ENCODE assay signal across 13 cellular contexts in the genomic region with DNA sequence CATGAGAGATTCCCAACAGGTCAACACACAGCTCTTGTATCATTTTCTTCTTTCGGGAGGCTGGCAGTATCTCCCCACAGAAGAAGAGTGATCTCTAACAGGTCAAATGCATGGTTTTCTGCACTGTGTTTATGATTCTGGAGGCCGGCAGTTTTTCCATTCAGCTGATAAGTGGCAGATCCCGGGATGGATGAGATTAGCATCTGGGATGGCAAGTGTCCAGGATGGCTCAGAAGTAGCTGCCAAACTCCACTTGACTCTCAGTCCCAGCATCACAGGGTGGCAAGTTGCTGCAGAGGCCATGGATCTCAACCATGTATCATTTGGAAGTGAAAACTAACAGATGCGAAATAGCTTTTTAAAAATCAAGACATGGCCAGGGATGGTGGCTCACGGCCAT.
"Had no signal": no experiment of that assay in that cellular context is flagged by ENCODE, and none has a peak within 500 bp of the region (broad histone marks: within the 10 kb centered on the region; RNA-seq: fewer than 3 reads in every experiment).

No MANE protein-coding gene starts in this region.

- H3K9me3 ChIP-seq: colonic mucosa, left ventricle myocardium inferior, stomach had no signal

- H3K4me3 ChIP-seq: colonic mucosa, left ventricle myocardium inferior, stomach had no signal

- DNase-seq: activated B cell treated with CpG ODN at 0.5 μM for 24 hours; activated CD4-positive, alpha-beta T cell treated with anti-CD3 and anti-CD28 coated beads for 48 hours; activated CD8-positive, alpha-beta memory T cell treated with anti-CD3 and anti-CD28 coated beads, Interleukin-2, amount 50 U/mL, for 4 hours; activated CD8-positive, alpha-beta T cell treated with anti-CD3 and anti-CD28 coated beads for 36 hours; activated gamma-delta T cell; activated T-cell treated with anti-CD3 and anti-CD28 coated beads, Interleukin-2, amount 50 U/mL, for 72 hours; central memory CD4-positive, alpha-beta T cell; colonic mucosa; hippocampal formation; left ventricle myocardium inferior; nephron progenitor cell; stimulated activated CD4-positive, alpha-beta T cell treated with anti-CD3 and anti-CD28 coated beads, Interleukin-1b, Interleukin-23, amount 100 ng/mL, for 48 hours; stomach had no signal

- H3K27ac ChIP-seq: colonic mucosa, left ventricle myocardium inferior had no signal

- H3K36me3 ChIP-seq: colonic mucosa, left ventricle myocardium inferior, stomach had no signal

- H3K27me3 ChIP-seq: colonic mucosa, stomach had no signal

- H3K4me1 ChIP-seq: colonic mucosa had no signal
